ENCODE assay signal across 8 cellular contexts in the genomic region with DNA sequence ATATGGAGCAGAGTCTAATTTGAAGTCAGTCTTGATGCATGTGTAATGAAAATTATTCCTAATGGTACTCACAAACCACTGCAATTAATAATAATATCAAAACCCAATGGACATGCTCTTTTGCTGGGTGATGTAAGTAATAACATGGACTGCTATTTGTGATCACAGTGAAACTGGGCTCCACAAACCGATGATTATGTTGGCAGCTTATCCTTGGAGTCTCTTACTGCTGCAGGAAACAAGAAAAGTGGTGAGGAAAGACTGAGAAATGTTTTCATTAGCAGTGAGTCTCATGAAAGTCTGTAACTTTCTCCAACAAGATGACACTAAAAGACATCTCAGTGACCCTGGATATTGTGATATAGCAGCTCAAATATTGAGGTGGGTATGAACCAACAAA.
"Had no signal": no experiment of that assay in that cellular context is flagged by ENCODE, and none has a peak within 500 bp of the region (broad histone marks: within the 10 kb centered on the region; RNA-seq: fewer than 3 reads in every experiment).

No MANE protein-coding gene starts in this region.

- ATAC-seq: K562 had no signal

- H3K27ac ChIP-seq: GM23248 had no signal

- H3K4me3 ChIP-seq: GM23248, K562 had no signal

- FAIRE-seq: HTR-8/SVneo, K562 had no signal

- DNase-seq: GM23248, GOT3, H7, HCEC 1CT, IMR-90, KG1 had no signal
